Comparison of ENCODE assay signal across 11 cellular contexts in genomic region chr1:150537732-150538684, GRCh38. TPM values are rescaled to one million over a fixed set of nuclear protein-coding genes. Genes with fewer than 3 reads are reported as not detected.
DNase-seq lines count a peak whose midpoint lies in the region; ATAC-seq and TF ChIP-seq lines count a peak whose summit lies in the region.
"Had no signal": no experiment of that assay in that cellular context is flagged by ENCODE, and none has a peak within 500 bp of the region (broad histone marks: within the 10 kb centered on the region; RNA-seq: fewer than 3 reads in every experiment).

No MANE protein-coding gene starts in this region.

- intact Hi-C loops in natural killer cell (cut with micrococcal nuclease), result no loop called here
- intact Hi-C loops in lower lobe of right lung (cut with DNase I), result no loop called here

- no peak overlapping the region for H3K4me3 Mint-ChIP-seq in natural killer cell treated with Interleukin-12 subunit alpha and Interleukin-12 subunit beta and Interleukin-15 and Interleukin-18, amount 100 ng/mL, for 72 hours
- no peak overlapping the region for H3K4me3 Mint-ChIP-seq in natural killer cell

- H3K27me3 ChIP-seq in lower lobe of right lung (ENCODE audit: low read depth), result no peaks in the 10 kb centered on the region

- H3K4me3 ChIP-seq in lower lobe of right lung, result no peak overlapping the region

- H3K9me3 ChIP-seq in lower lobe of right lung, result no peaks in the 10 kb centered on the region

- no peaks in the 10 kb centered on the region for H3K36me3 ChIP-seq in lower lobe of right lung

- TF ChIP-seq CTCF in natural killer cell (IDR thresholded peaks at IDR 0.05) (no peak), lower lobe of right lung (IDR thresholded peaks at IDR 0.05) (no peak)

- peaks cover 1% of the 10 kb centered on the region for H3K4me1 ChIP-seq in lower lobe of right lung

- no peaks in the 10 kb centered on the region for H3K36me3 Mint-ChIP-seq in natural killer cell treated with Interleukin-12 subunit alpha and Interleukin-12 subunit beta and Interleukin-15 and Interleukin-18, amount 100 ng/mL, for 72 hours
- H3K36me3 Mint-ChIP-seq in natural killer cell, result no peaks in the 10 kb centered on the region

- no peaks in the 10 kb centered on the region for H3K4me1 Mint-ChIP-seq in natural killer cell treated with Interleukin-12 subunit alpha and Interleukin-12 subunit beta and Interleukin-15 and Interleukin-18, amount 100 ng/mL, for 72 hours (ENCODE audit: low read depth in 2 of 2)
- H3K4me1 Mint-ChIP-seq in natural killer cell, result no peaks in the 10 kb centered on the region

- no peaks in the 10 kb centered on the region for H3K9me3 Mint-ChIP-seq in natural killer cell treated with Interleukin-12 subunit alpha and Interleukin-12 subunit beta and Interleukin-15 and Interleukin-18, amount 100 ng/mL, for 72 hours
- no peaks in the 10 kb centered on the region for H3K9me3 Mint-ChIP-seq in natural killer cell

- H3K27ac Mint-ChIP-seq in natural killer cell treated with Interleukin-12 subunit alpha and Interleukin-12 subunit beta and Interleukin-15 and Interleukin-18, amount 100 ng/mL, for 72 hours, result no peak overlapping the region
- H3K27ac Mint-ChIP-seq in natural killer cell, result no peak overlapping the region

- no peak for ATAC-seq in natural killer cell treated with Interleukin-12 subunit alpha and Interleukin-12 subunit beta and Interleukin-15 and Interleukin-18, amount 100 ng/mL, for 72 hours
- ATAC-seq in natural killer cell (no peak), lower lobe of right lung (peak; percentile 41 to 68), GM18909 (IDR thresholded peaks at IDR 0.05; ENCODE audit: poor library complexity, unreplicated experiment) (no peak)

- H3K27me3 Mint-ChIP-seq in natural killer cell treated with Interleukin-12 subunit alpha and Interleukin-12 subunit beta and Interleukin-15 and Interleukin-18, amount 100 ng/mL, for 72 hours, result no peaks in the 10 kb centered on the region
- H3K27me3 Mint-ChIP-seq in natural killer cell (ENCODE audit: low read depth in 2 of 2), result no peaks in the 10 kb centered on the region

- no peak overlapping the region for H3K27ac ChIP-seq in lower lobe of right lung
- H3K27ac ChIP-seq: C4-2B had no signal

- DNase-seq in natural killer cell treated with Interleukin-12 subunit alpha and Interleukin-12 subunit beta and Interleukin-15 and Interleukin-18, amount 100 ng/mL, for 72 hours (ENCODE audit: low spot score), result peak; percentile 40
- DNase-seq in natural killer cell, result no peak
- DNase-seq in ecto neural progenitor cell (ENCODE audit: low spot score), result peak; percentile 71
- DNase-seq in lower lobe of right lung, result peak; percentile 40
- no peak for DNase-seq in SW480 (ENCODE audit: low spot score)
- DNase-seq in amygdala (lab: John Stamatoyannopoulos, UW), result no peak
- no peak for DNase-seq in NCI-H526 treated with DMSO at 0.1 percent for 48 hours (lab: John Stamatoyannopoulos, UW)
- DNase-seq: NCI-H446 had no signal

RNA-seq across cellular contexts. Expression of gene ADAMTSL4, which starts 11.2 kb away (rescaled TPM):
- total RNA-seq in natural killer cell treated with Interleukin-12 subunit alpha and Interleukin-12 subunit beta and Interleukin-15 and Interleukin-18, amount 100 ng/mL, for 72 hours, result 1 to 10 TPM in 1 of 2 donors, under 1 TPM in 1; 0.48 to 1.0 TPM
- total RNA-seq in natural killer cell (1 to 10 TPM; 1.7 to 2.9 (median 2.9) TPM), lower lobe of right lung (164 TPM)
- total RNA-seq: activated CD8-positive, alpha-beta memory T cell treated with anti-CD3 and anti-CD28 coated beads for 36 hours had no signal

RNA-seq across cellular contexts. Expression of gene FALEC, which starts 22.5 kb away (rescaled TPM):
- not detected for total RNA-seq in natural killer cell treated with Interleukin-12 subunit alpha and Interleukin-12 subunit beta and Interleukin-15 and Interleukin-18, amount 100 ng/mL, for 72 hours
- total RNA-seq in natural killer cell (not detected), lower lobe of right lung (not detected)

RNA-seq across cellular contexts. Expression of gene ECM1, which starts 30.1 kb away (rescaled TPM):
- total RNA-seq in natural killer cell treated with Interleukin-12 subunit alpha and Interleukin-12 subunit beta and Interleukin-15 and Interleukin-18, amount 100 ng/mL, for 72 hours, result 1 to 10 TPM; 1.2 to 1.9 TPM
- under 1 TPM in 2 of 3 donors, not detected in 1; 0.42 to 0.43 TPM for total RNA-seq in natural killer cell
- 16.9 TPM for total RNA-seq in lower lobe of right lung

RNA-seq across cellular contexts. Expression of gene MCL1, which starts 41.4 kb away (rescaled TPM):
- 100 to 1,000 TPM; 199 to 333 TPM for total RNA-seq in natural killer cell treated with Interleukin-12 subunit alpha and Interleukin-12 subunit beta and Interleukin-15 and Interleukin-18, amount 100 ng/mL, for 72 hours
- total RNA-seq in natural killer cell, result 1,000 to 10,000 TPM in 1 of 3 donors, 100 to 1,000 TPM in 2; 929 to 1,396 (median 938) TPM
- total RNA-seq in lower lobe of right lung, result 387 TPM

RNA-seq across cellular contexts. Expression of gene TARS2, which starts 50.8 kb away (rescaled TPM):
- total RNA-seq in natural killer cell treated with Interleukin-12 subunit alpha and Interleukin-12 subunit beta and Interleukin-15 and Interleukin-18, amount 100 ng/mL, for 72 hours, result 10 to 100 TPM; 31.5 to 59.9 TPM
- 10 to 100 TPM; 34.7 to 50.0 (median 44.9) TPM for total RNA-seq in natural killer cell
- 23.7 TPM for total RNA-seq in lower lobe of right lung

Comparison
In these comparisons a context has a peak if more than half of its experiments do, and no peak if none do; other contexts are left out.
1. DNase-seq: peak in natural killer cell treated with Interleukin-12 subunit alpha and Interleukin-12 subunit beta and Interleukin-15 and Interleukin-18, amount 100 ng/mL, for 72 hours (single experiment), ecto neural progenitor cell (single experiment) and lower lobe of right lung (single experiment); none in natural killer cell (single experiment), SW480 (single experiment), amygdala (0 of 56) and NCI-H526 treated with DMSO at 0.1 percent for 48 hours (single experiment).
2. ATAC-seq: peak in lower lobe of right lung (2 of 2); none in natural killer cell treated with Interleukin-12 subunit alpha and Interleukin-12 subunit beta and Interleukin-15 and Interleukin-18, amount 100 ng/mL, for 72 hours (0 of 2), natural killer cell (0 of 3) and GM18909 (single experiment).
3. RNA of gene ADAMTSL4, which starts 11.2 kb away (total RNA-seq): 164 TPM in lower lobe of right lung (single experiment); 1.7 to 2.9 TPM in natural killer cell and 0.48 to 1.0 TPM in natural killer cell treated with Interleukin-12 subunit alpha and Interleukin-12 subunit beta and Interleukin-15 and Interleukin-18, amount 100 ng/mL, for 72 hours; every median in the first group is over 10 times any median in the second.